In the genomic region with DNA sequence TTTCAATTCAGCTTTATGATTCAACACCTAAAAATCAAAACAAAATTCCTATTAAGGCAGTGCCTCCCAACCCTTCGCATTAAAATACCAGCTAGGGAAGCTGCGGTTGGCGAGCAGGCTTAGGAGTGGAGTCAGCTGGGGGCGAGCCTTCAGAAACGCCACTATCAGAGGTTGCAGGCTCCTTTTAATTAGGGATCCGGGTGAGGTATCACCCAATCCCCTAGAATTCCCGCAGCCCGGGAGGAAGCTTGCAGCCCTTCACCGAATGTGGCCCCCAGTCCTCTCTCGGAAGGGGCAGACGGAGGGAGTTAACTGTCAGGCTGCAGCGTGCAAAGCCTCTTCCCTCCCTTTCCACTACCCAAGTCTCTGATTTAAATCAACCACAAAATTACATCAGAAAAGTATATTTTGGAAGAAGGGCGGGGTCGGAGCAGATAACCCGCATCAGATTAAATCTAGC, we compare ENCODE assay signal across 9 cellular contexts. TPM values are rescaled to one million over a fixed set of nuclear protein-coding genes. Genes with fewer than 3 reads are reported as not detected.
DNase-seq lines count a peak whose midpoint lies in the region; ATAC-seq and TF ChIP-seq lines count a peak whose summit lies in the region.
"Had no signal": no experiment of that assay in that cellular context is flagged by ENCODE, and none has a peak within 500 bp of the region (broad histone marks: within the 10 kb centered on the region; RNA-seq: fewer than 3 reads in every experiment).

No MANE protein-coding gene starts in this region.

- no peak for TF ChIP-seq POLR2A in spleen (IDR thresholded peaks at IDR 0.05)

- peak overlapping the region; percentile 65 for H3K27ac Mint-ChIP-seq in activated CD8-positive, alpha-beta memory T cell treated with anti-CD3 and anti-CD28 coated beads, Interleukin-2, amount 10 ng/mL, durations not matched to agents 7 days and 5 days

- CTCF ChIA-PET in activated CD8-positive, alpha-beta memory T cell treated with anti-CD3 and anti-CD28 coated beads, Interleukin-2, amount 10 ng/mL, durations not matched to agents 7 days and 5 days (lab: Charles Lee), result interaction anchor here (1.1 kb wide), 2 partner anchors 32 to 367 kb away, joined by 3 to 6 read pairs; partner anchors contain the start of gene RPL26L1
- CTCF ChIA-PET in RWPE1 (lab: Yijun Ruan, JAX), result interaction anchor here (0.7 to 6.8 kb wide), 3 partner anchors 33 to 246 kb away, joined by 5 to 69 read pairs (median 8); no protein-coding TSS in a partner anchor

- no peak for TF ChIP-seq CTCF in RWPE1 (conservative IDR thresholded peaks at IDR 0.05; ENCODE audit: low read depth)
- no peak for TF ChIP-seq CTCF in spleen (IDR thresholded peaks at IDR 0.05 in 8 of 11, conservative IDR thresholded peaks at IDR 0.05 in 3 of 11)

- WGBS in spleen, 5 donors, result 13 to 20% (median 15%) methylated on average over 15 of the region's 15 CpGs

- peak overlapping the region; percentile 91 for H3K4me3 Mint-ChIP-seq in activated CD8-positive, alpha-beta memory T cell treated with anti-CD3 and anti-CD28 coated beads, Interleukin-2, amount 10 ng/mL, durations not matched to agents 7 days and 5 days

- peaks cover 49% of the 10 kb centered on the region for H3K27me3 Mint-ChIP-seq in activated CD8-positive, alpha-beta memory T cell treated with anti-CD3 and anti-CD28 coated beads, Interleukin-2, amount 10 ng/mL, durations not matched to agents 7 days and 5 days

- DNase-seq in activated CD8-positive, alpha-beta memory T cell treated with anti-CD3 and anti-CD28 coated beads, Interleukin-2, amount 10 ng/mL, durations not matched to agents 7 days and 5 days, result no peak
- no peak for DNase-seq in activated CD8-positive, alpha-beta memory T cell treated with anti-CD3 and anti-CD28 coated beads, Interleukin-2, amount 50 U/mL, for 4 hours
- DNase-seq in RWPE1 (ENCODE audit: low spot score), result peak; percentile 75
- DNase-seq in fibroblast of gingiva (ENCODE audit: low read depth), result peak; percentile 79
- peak; percentile 44 for DNase-seq in spleen
- DNase-seq in NCI-H2107 treated with DMSO at 0.1 percent for 48 hours (lab: John Stamatoyannopoulos, UW; ENCODE audit: unreplicated experiment), result no peak
- DNase-seq: DND-41 had no signal

- peaks cover 0 to 98% (median 60%) of the 10 kb centered on the region in 7 donors for H3K27me3 ChIP-seq in spleen (replicated peaks in 1 of 7)

- ATAC-seq in activated CD8-positive, alpha-beta memory T cell treated with anti-CD3 and anti-CD28 coated beads, Interleukin-2, amount 10 ng/mL, durations not matched to agents 7 days and 5 days, result no peak
- ATAC-seq in HG03108 (IDR thresholded peaks at IDR 0.05; ENCODE audit: unreplicated experiment) (no peak), HG02798 (IDR thresholded peaks at IDR 0.05; ENCODE audit: poor library complexity, unreplicated experiment) (no peak)

- peaks cover 9 to 69% (median 47%) of the 10 kb centered on the region in 6 donors for H3K4me1 ChIP-seq in spleen

- peaks cover 27% of the 10 kb centered on the region for H3K36me3 Mint-ChIP-seq in activated CD8-positive, alpha-beta memory T cell treated with anti-CD3 and anti-CD28 coated beads, Interleukin-2, amount 10 ng/mL, durations not matched to agents 7 days and 5 days

- H3K36me3 ChIP-seq in spleen, result no peaks in the 10 kb centered on the region

- H3K4me3 ChIP-seq in spleen, result peak overlapping the region in 7 of 8 donors; percentile 33 to 63 (median 39)

- H3K9me3 Mint-ChIP-seq in activated CD8-positive, alpha-beta memory T cell treated with anti-CD3 and anti-CD28 coated beads, Interleukin-2, amount 10 ng/mL, durations not matched to agents 7 days and 5 days (ENCODE audit: low read depth), result no peaks in the 10 kb centered on the region

- POLR2A ChIA-PET in RWPE1 (lab: Yijun Ruan, JAX; ENCODE audit: low non-redundant PET), result no interaction called here

- H3K4me1 Mint-ChIP-seq in activated CD8-positive, alpha-beta memory T cell treated with anti-CD3 and anti-CD28 coated beads, Interleukin-2, amount 10 ng/mL, durations not matched to agents 7 days and 5 days, result peaks cover 49% of the 10 kb centered on the region

- H3K27ac ChIP-seq in RWPE1, result peak overlapping the region; percentile 86
- H3K27ac ChIP-seq in spleen, result peak overlapping the region in 7 of 8 donors; percentile 63 to 80 (median 74)

- intact Hi-C loops in spleen (cut with DNase I; ENCODE audit: low total_unique reads), result no loop called here

- no peaks in the 10 kb centered on the region for H3K9me3 ChIP-seq in spleen

RNA-seq across cellular contexts. Expression of gene STC2, which starts 1.7 kb away (rescaled TPM):
- total RNA-seq in activated CD8-positive, alpha-beta memory T cell treated with anti-CD3 and anti-CD28 coated beads, Interleukin-2, amount 10 ng/mL, durations not matched to agents 7 days and 5 days, result 10 to 100 TPM in 1 of 2 experiments, 1 to 10 TPM in 1; 6.7 to 13.0 TPM
- 10 to 100 TPM in 6 of 7 donors, 1 to 10 TPM in 1; 4.7 to 71.6 (median 30.3) TPM for total RNA-seq in spleen
- 1 to 10 TPM in 2 of 3 donors, under 1 TPM in 1; 0.80 to 3.2 (median 1.0) TPM for polyA plus RNA-seq in spleen

Comparison
In these comparisons a context has a peak if more than half of its experiments do, and no peak if none do; other contexts are left out.
1. DNase-seq: peak in RWPE1 (single experiment), fibroblast of gingiva (single experiment) and spleen (single experiment); none in activated CD8-positive, alpha-beta memory T cell treated with anti-CD3 and anti-CD28 coated beads, Interleukin-2, amount 10 ng/mL, durations not matched to agents 7 days and 5 days (single experiment), activated CD8-positive, alpha-beta memory T cell treated with anti-CD3 and anti-CD28 coated beads, Interleukin-2, amount 50 U/mL, for 4 hours (single experiment) and NCI-H2107 treated with DMSO at 0.1 percent for 48 hours (single experiment).